ENCODE assay signal across 7 cellular contexts in the genomic region with DNA sequence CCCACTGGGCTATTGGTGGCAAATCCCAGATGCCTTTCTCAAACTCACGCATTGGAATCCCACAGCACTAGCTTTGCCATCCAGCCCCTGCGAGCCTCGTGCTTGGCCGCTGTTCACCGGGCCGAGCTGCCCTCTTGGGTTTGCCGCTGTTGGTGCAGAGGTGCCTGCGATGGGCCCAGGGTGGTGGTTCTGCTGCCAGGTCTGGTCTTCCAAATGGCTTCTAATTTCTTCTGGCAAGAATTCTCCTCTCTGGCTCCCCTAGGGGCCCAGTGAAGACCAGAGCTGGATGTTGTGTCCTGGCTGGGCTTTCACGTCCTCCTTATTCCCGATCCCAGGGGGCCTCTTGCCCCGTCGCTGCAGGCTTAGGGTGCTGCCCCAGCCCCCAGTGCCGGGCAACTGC.
DNase-seq lines count a peak whose midpoint lies in the region; ATAC-seq and TF ChIP-seq lines count a peak whose summit lies in the region.
"Not testable (repeated sequence)": the region's sequence is repeated elsewhere in the genome, so short reads cannot be mapped to it uniquely, and the experiment has no call there.

No MANE protein-coding gene starts in this region.

- POLR2A ChIA-PET in Panc1 (lab: Charles Lee), result not testable (repeated sequence)

- H3K4me1 ChIP-seq in BE2C; Panc1 (ENCODE audit: control insufficient read depth, insufficient read depth, low read length): not testable (repeated sequence)

- peak; percentile 37; the same call in 1 of the 2 replicates for TF ChIP-seq CTCF in BE2C (IDR thresholded peaks at IDR 0.05; ENCODE audit: low read depth, low read length)
- not testable (repeated sequence) for TF ChIP-seq CTCF in Panc1 (IDR thresholded peaks at IDR 0.05)
- TF ChIP-seq CTCF in chondrocyte (IDR thresholded peaks at IDR 0.05), result peak; percentile 44
- TF ChIP-seq CTCF in fibroblast of the aortic adventitia (IDR thresholded peaks at IDR 0.05; ENCODE audit: insufficient read depth, low read length), result peak; percentile 22
- TF ChIP-seq CTCF in osteocyte (IDR thresholded peaks at IDR 0.05), result peak; percentile 24

- H3K27ac ChIP-seq in Panc1 (ENCODE audit: low read length), result not testable (repeated sequence)

- not testable (repeated sequence) for H3K9me3 Mint-ChIP-seq in chondrocyte (ENCODE audit: low read depth); osteocyte (ENCODE audit: unreplicated experiment)

- H3K4me3 Mint-ChIP-seq in chondrocyte (ENCODE audit: unreplicated experiment); osteocyte (ENCODE audit: unreplicated experiment): not testable (repeated sequence)

- intact Hi-C loops in Panc1 (cut with micrococcal nuclease; ENCODE audit: unreplicated experiment), result not testable (repeated sequence)

- not testable (repeated sequence) for BruUV-seq in Panc1 (replicated peaks; lab: Mats Ljungman, UMichigan)

- CTCF ChIA-PET in Panc1 (lab: Charles Lee), result not testable (repeated sequence)

- not testable (repeated sequence) for H3K36me3 Mint-ChIP-seq in chondrocyte (ENCODE audit: low read depth); osteocyte (ENCODE audit: unreplicated experiment)

- not testable (repeated sequence) for H3K9me3 ChIP-seq in BE2C; Panc1 (ENCODE audit: control insufficient read depth, insufficient read depth, low read depth, low read length)

- H3K4me3 ChIP-seq in BE2C (ENCODE audit: low read depth, low read length); H7 (ENCODE audit: insufficient read depth, low read depth, low read length); Panc1 (ENCODE audit: low read depth in 2 of 2, low read length in 2 of 2); fibroblast of the aortic adventitia (ENCODE audit: low read depth, low read length): not testable (repeated sequence)

- H3K4me1 Mint-ChIP-seq in chondrocyte (ENCODE audit: low read depth); osteocyte (ENCODE audit: unreplicated experiment): not testable (repeated sequence)

- not testable (repeated sequence) for H3K27me3 Mint-ChIP-seq in chondrocyte (ENCODE audit: low read depth); osteocyte (ENCODE audit: unreplicated experiment)

- peak; percentile 43; the same call in 1 of the 2 replicates for ATAC-seq in Panc1

- not testable (repeated sequence) for H3K36me3 ChIP-seq in BE2C; H7 (replicated peaks; ENCODE audit: control insufficient read depth, insufficient read depth, low read length); Panc1 (ENCODE audit: control insufficient read depth, insufficient read depth, low read length)

- H3K27ac Mint-ChIP-seq in chondrocyte (ENCODE audit: unreplicated experiment); osteocyte (ENCODE audit: unreplicated experiment): not testable (repeated sequence)

- not testable (repeated sequence) for H3K27me3 ChIP-seq in BE2C; H7 (ENCODE audit: control insufficient read depth, insufficient read depth, low read length); Panc1 (ENCODE audit: control insufficient read depth, insufficient read depth, low read length)

- in situ Hi-C loops in Panc1 (cut with HindIII; ENCODE audit: low pct_unique_long_range_greater_than_20kb, low sequenced_read_pairs), result not testable (repeated sequence)

- not testable (repeated sequence) for DNase-seq in BE2C; Panc1 (ENCODE audit: low read depth, low spot score); chondrocyte (ENCODE audit: low spot score); osteocyte (ENCODE audit: extremely low spot score, unreplicated experiment)
- DNase-seq in H7, result peak; percentile 72
- peak; percentile 54 for DNase-seq in fibroblast of the aortic adventitia (ENCODE audit: low read depth)
- DNase-seq in iPS-NIHi7 (ENCODE audit: extremely low spot score), result peak; percentile 28
